Comparison of ENCODE assay signal across 9 cellular contexts in the genomic region with DNA sequence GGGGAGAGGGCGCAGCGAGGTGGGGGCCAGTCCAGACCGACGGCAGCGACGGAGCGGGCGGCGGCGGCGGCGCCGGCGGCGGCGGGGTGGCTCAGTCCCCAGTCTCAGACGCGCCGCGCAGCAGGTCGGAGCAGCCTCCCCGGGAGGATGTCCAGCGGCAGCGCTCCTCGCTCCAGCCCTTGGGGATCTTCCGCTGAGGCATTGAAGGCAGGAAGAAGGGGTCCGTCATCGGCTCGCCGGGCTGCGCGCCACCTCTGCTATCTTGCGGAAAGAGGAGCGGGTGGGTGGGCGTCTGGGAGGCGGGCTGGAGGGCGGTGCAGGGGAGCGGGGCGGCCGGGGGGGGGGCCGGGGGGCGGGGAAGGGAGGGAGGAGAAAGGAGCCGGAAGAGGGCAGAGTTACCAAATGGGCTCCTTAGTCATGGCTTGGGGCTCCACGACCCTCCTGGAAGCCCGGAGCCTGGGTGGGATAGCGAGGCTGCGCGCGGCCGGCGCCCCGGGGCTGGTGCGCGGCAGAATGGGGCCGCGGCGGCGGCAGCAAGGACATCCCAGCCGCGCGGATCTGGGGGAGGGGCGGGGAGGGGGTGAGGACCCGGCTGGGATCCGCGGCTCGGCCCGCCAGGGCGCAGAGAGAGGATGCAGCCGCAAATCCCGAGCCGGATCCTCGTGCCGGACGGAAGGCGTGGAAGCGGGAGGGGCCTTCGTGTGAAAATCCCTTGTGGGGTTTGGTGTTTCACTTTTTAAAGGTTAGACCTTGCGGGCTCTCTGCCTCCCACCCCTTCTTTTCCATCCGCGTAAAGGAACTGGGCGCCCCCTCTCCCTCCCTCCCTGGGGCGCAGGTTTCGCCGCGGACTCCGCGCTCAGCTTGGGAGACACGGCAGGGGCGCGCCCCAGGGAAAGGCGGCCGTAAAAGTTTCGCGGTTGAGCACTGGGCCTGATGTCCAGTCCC. TPM values are rescaled to one million over a fixed set of nuclear protein-coding genes. Genes with fewer than 3 reads are reported as not detected.
DNase-seq lines count a peak whose midpoint lies in the region; ATAC-seq, FAIRE-seq and TF ChIP-seq lines count a peak whose summit lies in the region.
"Had no signal": no experiment of that assay in that cellular context is flagged by ENCODE, and none has a peak within 500 bp of the region (broad histone marks: within the 10 kb centered on the region; RNA-seq: fewer than 3 reads in every experiment).

A gene with protein sequence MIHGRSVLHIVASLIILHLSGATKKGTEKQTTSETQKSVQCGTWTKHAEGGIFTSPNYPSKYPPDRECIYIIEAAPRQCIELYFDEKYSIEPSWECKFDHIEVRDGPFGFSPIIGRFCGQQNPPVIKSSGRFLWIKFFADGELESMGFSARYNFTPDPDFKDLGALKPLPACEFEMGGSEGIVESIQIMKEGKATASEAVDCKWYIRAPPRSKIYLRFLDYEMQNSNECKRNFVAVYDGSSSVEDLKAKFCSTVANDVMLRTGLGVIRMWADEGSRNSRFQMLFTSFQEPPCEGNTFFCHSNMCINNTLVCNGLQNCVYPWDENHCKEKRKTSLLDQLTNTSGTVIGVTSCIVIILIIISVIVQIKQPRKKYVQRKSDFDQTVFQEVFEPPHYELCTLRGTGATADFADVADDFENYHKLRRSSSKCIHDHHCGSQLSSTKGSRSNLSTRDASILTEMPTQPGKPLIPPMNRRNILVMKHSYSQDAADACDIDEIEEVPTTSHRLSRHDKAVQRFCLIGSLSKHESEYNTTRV (minus strand): TSS at position 267 of the 945 bp plus-strand sequence. CDS start 696 bp downstream, outside the sequence.

- H3K4me1 Mint-ChIP-seq in activated B cell treated with CpG ODN at 0.5 μM for 24 hours, result peaks cover 17% of the 10 kb centered on the region
- H3K4me1 Mint-ChIP-seq in natural killer cell treated with Interleukin-12 subunit alpha and Interleukin-12 subunit beta and Interleukin-15 and Interleukin-18, amount 100 ng/mL, for 72 hours (ENCODE audit: low read depth in 2 of 2), result no peaks in the 10 kb centered on the region

- POLR2A ChIA-PET in activated B cell treated with CpG ODN at 0.5 μM for 24 hours (lab: Charles Lee), result no interaction called here

- TF ChIP-seq CTCF in 22Rv1 (IDR thresholded peaks at IDR 0.05), result no peak
- TF ChIP-seq CTCF in activated B cell treated with CpG ODN at 0.5 μM for 24 hours (IDR thresholded peaks at IDR 0.05), result no peak

- peaks cover 3% of the 10 kb centered on the region for H3K36me3 Mint-ChIP-seq in activated B cell treated with CpG ODN at 0.5 μM for 24 hours (ENCODE audit: low read depth)
- H3K36me3 Mint-ChIP-seq in natural killer cell treated with Interleukin-12 subunit alpha and Interleukin-12 subunit beta and Interleukin-15 and Interleukin-18, amount 100 ng/mL, for 72 hours, result peaks cover 13% of the 10 kb centered on the region

- intact Hi-C loops in activated B cell treated with CpG ODN at 0.5 μM for 24 hours (cut with micrococcal nuclease), result loop anchor here (1.0 to 10.0 kb wide), 4 partner anchors 27 to 1727 kb away; a partner anchor contains a TSS

- peak; percentile 17 for DNase-seq in GM19239 (ENCODE audit: insufficient read length, low spot score)
- peak; percentile 23 for DNase-seq in activated B cell treated with CpG ODN at 0.5 μM for 24 hours
- peak; percentile 26 for DNase-seq in kidney glomerular epithelial cell (lab: John Stamatoyannopoulos, UW)
- DNase-seq in NK-92 (lab: John Stamatoyannopoulos, UW; ENCODE audit: unreplicated experiment), result no peak
- no peak for DNase-seq in natural killer cell treated with Interleukin-12 subunit alpha and Interleukin-12 subunit beta and Interleukin-15 and Interleukin-18, amount 100 ng/mL, for 72 hours (ENCODE audit: low spot score)

- peaks cover 8% of the 10 kb centered on the region for H3K27me3 Mint-ChIP-seq in activated B cell treated with CpG ODN at 0.5 μM for 24 hours
- H3K27me3 Mint-ChIP-seq in natural killer cell treated with Interleukin-12 subunit alpha and Interleukin-12 subunit beta and Interleukin-15 and Interleukin-18, amount 100 ng/mL, for 72 hours, result peaks cover 15 to 20% of the 10 kb centered on the region in 2 donors

- H3K27ac ChIP-seq in 22Rv1, result peak within 1 kb of the TSS; percentile 33

- H3K27ac Mint-ChIP-seq in activated B cell treated with CpG ODN at 0.5 μM for 24 hours, result peak within 1 kb of the TSS; percentile 57
- H3K27ac Mint-ChIP-seq in natural killer cell treated with Interleukin-12 subunit alpha and Interleukin-12 subunit beta and Interleukin-15 and Interleukin-18, amount 100 ng/mL, for 72 hours, result no peak within 1 kb of the TSS
- H3K27ac Mint-ChIP-seq: T-helper 1 cell treated with Interleukin-12 subunit alpha and Interleukin-12 subunit beta and Interleukin-4 antibody, amounts not matched to agents 30 μg/mL and 1 μg/mL, for 36 hours had no signal

- CTCF ChIA-PET in activated B cell treated with CpG ODN at 0.5 μM for 24 hours (lab: Charles Lee), result interaction anchor here (1.5 kb wide), 1 partner anchor 268 kb away, joined by 6 read pairs; no protein-coding TSS in a partner anchor

- FAIRE-seq in GM19239 (lab: Jason Lieb, UNC), result no peak

- peak within 1 kb of the TSS; percentile 84 for H3K4me3 Mint-ChIP-seq in activated B cell treated with CpG ODN at 0.5 μM for 24 hours
- no peak within 1 kb of the TSS for H3K4me3 Mint-ChIP-seq in natural killer cell treated with Interleukin-12 subunit alpha and Interleukin-12 subunit beta and Interleukin-15 and Interleukin-18, amount 100 ng/mL, for 72 hours
- H3K4me3 Mint-ChIP-seq: T-helper 1 cell treated with Interleukin-12 subunit alpha and Interleukin-12 subunit beta and Interleukin-4 antibody, amounts not matched to agents 30 μg/mL and 1 μg/mL, for 36 hours had no signal

- ATAC-seq in activated B cell treated with CpG ODN at 0.5 μM for 24 hours (ENCODE audit: low read depth) (peak; percentile 8), GM18909 (IDR thresholded peaks at IDR 0.05; ENCODE audit: poor library complexity, unreplicated experiment) (no peak), HG03135 (IDR thresholded peaks at IDR 0.05; ENCODE audit: unreplicated experiment) (no peak)
- no peak for ATAC-seq in natural killer cell treated with Interleukin-12 subunit alpha and Interleukin-12 subunit beta and Interleukin-15 and Interleukin-18, amount 100 ng/mL, for 72 hours

- H3K9me3 Mint-ChIP-seq in activated B cell treated with CpG ODN at 0.5 μM for 24 hours, result no peaks in the 10 kb centered on the region
- H3K9me3 Mint-ChIP-seq in natural killer cell treated with Interleukin-12 subunit alpha and Interleukin-12 subunit beta and Interleukin-15 and Interleukin-18, amount 100 ng/mL, for 72 hours, result peaks cover 3% of the 10 kb centered on the region
- H3K9me3 Mint-ChIP-seq: T-helper 1 cell treated with Interleukin-12 subunit alpha and Interleukin-12 subunit beta and Interleukin-4 antibody, amounts not matched to agents 30 μg/mL and 1 μg/mL, for 36 hours had no signal

RNA-seq across cellular contexts. Expression of the gene that starts here (rescaled TPM):
- 9.1 and 10.1 TPM in 2 replicates for total RNA-seq in activated B cell treated with CpG ODN at 0.5 μM for 24 hours
- total RNA-seq in natural killer cell treated with Interleukin-12 subunit alpha and Interleukin-12 subunit beta and Interleukin-15 and Interleukin-18, amount 100 ng/mL, for 72 hours, result not detected

Comparison
In these comparisons a context has a peak if more than half of its experiments do, and no peak if none do; other contexts are left out.
1. RNA of the gene that starts here (total RNA-seq): 9.1 to 10.1 TPM in activated B cell treated with CpG ODN at 0.5 μM for 24 hours; not detected in natural killer cell treated with Interleukin-12 subunit alpha and Interleukin-12 subunit beta and Interleukin-15 and Interleukin-18, amount 100 ng/mL, for 72 hours; every median in the first group is over 10 times any median in the second.
2. DNase-seq: peak in GM19239 (single experiment), activated B cell treated with CpG ODN at 0.5 μM for 24 hours (single experiment) and kidney glomerular epithelial cell (single experiment); none in NK-92 (single experiment) and natural killer cell treated with Interleukin-12 subunit alpha and Interleukin-12 subunit beta and Interleukin-15 and Interleukin-18, amount 100 ng/mL, for 72 hours (single experiment).